Comparison of ENCODE assay signal across 12 cellular contexts in the genomic region with DNA sequence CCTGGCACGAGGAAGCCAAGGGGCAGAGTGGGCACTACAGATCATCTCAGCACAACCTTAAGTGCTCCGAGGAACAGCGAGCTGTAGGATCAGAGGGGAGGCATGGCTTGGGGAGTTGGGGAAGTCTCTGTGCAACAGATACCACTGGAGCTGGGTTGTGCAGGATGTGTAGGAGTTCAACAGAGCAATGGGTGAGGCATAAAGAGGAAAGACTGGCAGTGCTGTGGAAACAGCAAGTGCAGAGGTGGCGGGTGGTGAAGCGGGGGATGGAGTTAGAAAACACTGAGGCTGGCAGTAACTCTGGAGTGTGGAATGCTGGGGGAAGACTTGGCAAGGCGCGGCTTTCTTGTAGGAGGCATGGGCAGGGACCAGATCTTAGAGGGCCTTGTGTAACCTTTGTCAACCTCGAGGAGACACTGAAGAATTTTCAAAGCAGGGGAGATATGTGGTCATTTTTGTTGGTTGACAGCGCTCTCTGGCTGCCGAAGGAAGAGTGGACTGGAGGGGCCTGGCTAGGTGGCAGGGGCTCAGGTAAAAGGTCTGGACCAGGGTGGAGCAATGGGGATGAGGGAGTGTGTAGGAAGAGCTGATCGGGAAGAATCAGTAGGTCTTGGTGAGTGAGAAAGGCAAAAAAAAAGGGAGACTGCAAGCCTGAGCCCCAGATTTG.
"Had no signal": no experiment of that assay in that cellular context is flagged by ENCODE, and none has a peak within 500 bp of the region (broad histone marks: within the 10 kb centered on the region; RNA-seq: fewer than 3 reads in every experiment).

No MANE protein-coding gene starts in this region.

- H2AFZ ChIP-seq: parathyroid adenoma had no signal

- DNase-seq: activated B cell treated with CpG ODN at 0.5 μM for 24 hours; activated CD4-positive, alpha-beta T cell treated with anti-CD3 and anti-CD28 coated beads, Interleukin-2, amount 10 ng/mL, durations not matched to agents 24 days and 14 days; activated naive CD4-positive, alpha-beta T cell treated with anti-CD3 and anti-CD28 coated beads, Interleukin-2, amount 50 U/mL, for 16 hours; adrenal gland; gastrocnemius medialis; kidney glomerular epithelial cell; retina; stimulated activated CD4-positive, alpha-beta T cell treated with anti-CD3 and anti-CD28 coated beads, Interleukin-15, amount 100 ng/mL, for 24 hours had no signal

- H3K36me3 ChIP-seq: adrenal gland, gastrocnemius medialis had no signal

- H3K4me3 Mint-ChIP-seq: activated B cell treated with CpG ODN at 0.5 μM for 24 hours; activated CD4-positive, alpha-beta T cell treated with anti-CD3 and anti-CD28 coated beads, Interleukin-2, amount 10 ng/mL, durations not matched to agents 24 days and 14 days; activated T-helper 1 cell treated with anti-CD3 and anti-CD28 coated beads, Interleukin-12 subunit alpha, Interleukin-12 subunit beta, Interleukin-2, Interleukin-4 antibody, amounts not matched to agents 30 ng/mL and 10 ng/mL and 1 ng/mL, durations not matched to agents 14 hours and 24 hours and 36 hours; mesothelial cell of epicardium; T-helper 1 cell treated with Interleukin-12 subunit alpha and Interleukin-12 subunit beta and Interleukin-4 antibody, amounts not matched to agents 30 μg/mL and 1 μg/mL, for 36 hours had no signal

- H3K9me3 ChIP-seq: adrenal gland, gastrocnemius medialis had no signal

- H3K27me3 Mint-ChIP-seq: activated CD4-positive, alpha-beta T cell treated with anti-CD3 and anti-CD28 coated beads, Interleukin-2, amount 10 ng/mL, durations not matched to agents 24 days and 14 days had no signal

- H3K27ac ChIP-seq: gastrocnemius medialis, parathyroid adenoma had no signal

- H3K9me3 Mint-ChIP-seq: activated B cell treated with CpG ODN at 0.5 μM for 24 hours; activated CD4-positive, alpha-beta T cell treated with anti-CD3 and anti-CD28 coated beads, Interleukin-2, amount 10 ng/mL, durations not matched to agents 24 days and 14 days; activated T-helper 1 cell treated with anti-CD3 and anti-CD28 coated beads, Interleukin-12 subunit alpha, Interleukin-12 subunit beta, Interleukin-2, Interleukin-4 antibody, amounts not matched to agents 30 ng/mL and 10 ng/mL and 1 ng/mL, durations not matched to agents 14 hours and 24 hours and 36 hours; mesothelial cell of epicardium; T-helper 1 cell treated with Interleukin-12 subunit alpha and Interleukin-12 subunit beta and Interleukin-4 antibody, amounts not matched to agents 30 μg/mL and 1 μg/mL, for 36 hours had no signal

- H3K36me3 Mint-ChIP-seq: mesothelial cell of epicardium had no signal

- H3K27me3 ChIP-seq: adrenal gland, gastrocnemius medialis had no signal

- ATAC-seq: gastrocnemius medialis had no signal

- H3K4me1 ChIP-seq: adrenal gland, gastrocnemius medialis, parathyroid adenoma had no signal

- H3K4me1 Mint-ChIP-seq: activated B cell treated with CpG ODN at 0.5 μM for 24 hours; activated CD4-positive, alpha-beta T cell treated with anti-CD3 and anti-CD28 coated beads, Interleukin-2, amount 10 ng/mL, durations not matched to agents 24 days and 14 days had no signal

- H3K27ac Mint-ChIP-seq: activated B cell treated with CpG ODN at 0.5 μM for 24 hours; activated CD4-positive, alpha-beta T cell treated with anti-CD3 and anti-CD28 coated beads, Interleukin-2, amount 10 ng/mL, durations not matched to agents 24 days and 14 days; activated T-helper 1 cell treated with anti-CD3 and anti-CD28 coated beads, Interleukin-12 subunit alpha, Interleukin-12 subunit beta, Interleukin-2, Interleukin-4 antibody, amounts not matched to agents 30 ng/mL and 10 ng/mL and 1 ng/mL, durations not matched to agents 14 hours and 24 hours and 36 hours; T-helper 1 cell treated with Interleukin-12 subunit alpha and Interleukin-12 subunit beta and Interleukin-4 antibody, amounts not matched to agents 30 μg/mL and 1 μg/mL, for 36 hours had no signal

- H3K9ac ChIP-seq: parathyroid adenoma had no signal

- H3K4me3 ChIP-seq: adrenal gland, gastrocnemius medialis had no signal

- H3K79me2 ChIP-seq: parathyroid adenoma had no signal
